ENCODE assay signal across 4 cellular contexts in the genomic region with DNA sequence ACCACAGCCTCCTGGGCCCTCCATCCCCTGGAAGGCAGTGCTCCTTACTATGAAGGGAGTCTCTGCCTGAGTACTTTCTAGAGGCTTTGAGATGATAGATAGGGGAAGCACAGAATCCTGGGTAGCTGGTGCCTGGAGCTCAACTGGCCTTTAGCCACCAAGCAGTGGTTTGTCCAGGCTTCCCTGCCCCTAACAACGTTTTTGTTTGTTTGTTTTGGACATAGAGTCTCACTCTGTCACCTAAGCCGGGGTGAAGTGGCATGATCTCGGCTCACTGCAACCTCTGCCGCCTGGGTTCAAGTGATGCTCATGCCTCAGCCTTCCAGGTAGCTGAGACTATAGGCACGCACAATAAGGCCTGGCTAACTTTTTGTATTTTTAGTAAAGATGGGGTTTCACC.
"Had no signal": no experiment of that assay in that cellular context is flagged by ENCODE, and none has a peak within 500 bp of the region (broad histone marks: within the 10 kb centered on the region; RNA-seq: fewer than 3 reads in every experiment).

No MANE protein-coding gene starts in this region.

- DNase-seq: H9, HCEC 1CT, IMR-90 had no signal

- H3K4me3 ChIP-seq: GM23338 had no signal
